In genomic region chr2:237669129-237669627, GRCh38 we compare ENCODE assay signal across 1 cellular context.
TF ChIP-seq lines count a peak whose summit lies in the region.

No MANE protein-coding gene starts in this region.

TF ChIP-seq in IMR-90, 13 proteins besides CTCF, POLR2A, EP300 and RAD21:
- TF ChIP-seq BHLHE40 (IDR thresholded peaks at IDR 0.05; ENCODE audit: low read depth, low read length) (no peak), CHD1 (IDR thresholded peaks at IDR 0.05; ENCODE audit: low read depth, low read length) (no peak), MAFK (IDR thresholded peaks at IDR 0.05; ENCODE audit: low read depth, low read length) (no peak), RCOR1 (IDR thresholded peaks at IDR 0.05; ENCODE audit: insufficient replicate concordance, low read length) (no peak), MAZ (IDR thresholded peaks at IDR 0.05; ENCODE audit: borderline replicate concordance, low read depth, low read length) (no peak), FOS (IDR thresholded peaks at IDR 0.05; ENCODE audit: low read depth, low read length) (no peak), SMC3 (IDR thresholded peaks at IDR 0.05; ENCODE audit: low read depth, low read length) (no peak), RFX5 (IDR thresholded peaks at IDR 0.05; ENCODE audit: low read depth, low read length) (no peak), CEBPB (IDR thresholded peaks at IDR 0.05; ENCODE audit: low read depth, low read length) (no peak), NFE2L2 (IDR thresholded peaks at IDR 0.05; ENCODE audit: low read depth, low read length) (no peak), MXI1 (IDR thresholded peaks at IDR 0.05; ENCODE audit: borderline replicate concordance, low read depth, low read length) (no peak), ELK1 (IDR thresholded peaks at IDR 0.05; ENCODE audit: borderline replicate concordance, low read depth, low read length) (no peak)
- TF ChIP-seq, protein P1, sequence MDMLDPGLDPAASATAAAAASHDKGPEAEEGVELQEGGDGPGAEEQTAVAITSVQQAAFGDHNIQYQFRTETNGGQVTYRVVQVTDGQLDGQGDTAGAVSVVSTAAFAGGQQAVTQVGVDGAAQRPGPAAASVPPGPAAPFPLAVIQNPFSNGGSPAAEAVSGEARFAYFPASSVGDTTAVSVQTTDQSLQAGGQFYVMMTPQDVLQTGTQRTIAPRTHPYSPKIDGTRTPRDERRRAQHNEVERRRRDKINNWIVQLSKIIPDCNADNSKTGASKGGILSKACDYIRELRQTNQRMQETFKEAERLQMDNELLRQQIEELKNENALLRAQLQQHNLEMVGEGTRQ (IDR thresholded peaks at IDR 0.05; ENCODE audit: low read depth, low read length), result no peak
TF ChIP-seq in IMR-90: peak in this region for 0.
